Comparison of ENCODE assay signal across 15 cellular contexts in the genomic region with DNA sequence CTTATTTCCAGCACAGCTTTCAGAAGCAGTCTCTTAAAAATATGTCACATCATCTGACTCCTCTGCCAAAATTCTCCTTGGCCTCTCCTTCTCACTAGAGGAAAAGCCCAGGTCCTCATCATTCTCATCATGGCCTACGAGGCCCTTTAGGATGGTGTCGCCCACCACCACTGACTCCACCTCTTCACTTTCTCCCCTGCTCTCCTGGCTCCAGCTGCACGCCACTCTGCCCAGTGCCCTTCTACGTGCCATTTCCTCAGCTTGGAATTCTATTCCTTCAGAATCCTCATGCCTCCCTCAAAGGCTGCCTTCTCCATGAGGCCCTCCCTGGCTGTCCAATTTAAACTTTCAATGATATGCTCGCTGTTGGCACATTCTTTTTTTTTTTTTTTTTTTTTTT. TPM values are rescaled to one million over a fixed set of nuclear protein-coding genes. Genes with fewer than 3 reads are reported as not detected.
DNase-seq lines count a peak whose midpoint lies in the region; ATAC-seq and TF ChIP-seq lines count a peak whose summit lies in the region.
"Had no signal": no experiment of that assay in that cellular context is flagged by ENCODE, and none has a peak within 500 bp of the region (broad histone marks: within the 10 kb centered on the region; RNA-seq: fewer than 3 reads in every experiment).

No MANE protein-coding gene starts in this region.

- H3K36me3 ChIP-seq in right atrium auricular region (no peaks in the 10 kb centered on the region), endodermal cell (ENCODE audit: control insufficient read depth, insufficient read depth, low read length) (no peaks in the 10 kb centered on the region), uterus (no peaks in the 10 kb centered on the region), prostate gland (no peaks in the 10 kb centered on the region)
- H3K36me3 ChIP-seq: upper lobe of right lung had no signal

- H3K27me3 ChIP-seq in right atrium auricular region = no peaks in the 10 kb centered on the region
- H3K27me3 ChIP-seq in endodermal cell (ENCODE audit: control insufficient read depth, insufficient read depth, low read length, poor library complexity, severe bottlenecking) = no peaks in the 10 kb centered on the region
- no peaks in the 10 kb centered on the region for H3K27me3 ChIP-seq in uterus
- no peaks in the 10 kb centered on the region for H3K27me3 ChIP-seq in prostate gland (replicated peaks; ENCODE audit: insufficient read depth)
- H3K27me3 ChIP-seq: upper lobe of right lung had no signal

- H3K9me3 ChIP-seq in right atrium auricular region (no peaks in the 10 kb centered on the region), endodermal cell (ENCODE audit: control insufficient read depth, low read length) (no peaks in the 10 kb centered on the region), uterus (no peaks in the 10 kb centered on the region), prostate gland (no peaks in the 10 kb centered on the region)
- H3K9me3 ChIP-seq: mucosa of descending colon, upper lobe of right lung had no signal

- H3K9me3 Mint-ChIP-seq in endodermal cell = no peaks in the 10 kb centered on the region
- no peaks in the 10 kb centered on the region for H3K9me3 Mint-ChIP-seq in neural crest cell
- H3K9me3 Mint-ChIP-seq: activated naive CD4-positive, alpha-beta T cell treated with anti-CD3 and anti-CD28 coated beads, Interleukin-2, amount 10 ng/mL, durations not matched to agents 7 days and 5 days; immature natural killer cell had no signal

- intact Hi-C loops in left ventricle myocardium superior (cut with micrococcal nuclease) (no loop called here), uterus (cut with DNase I; ENCODE audit: low total_unique reads) (no loop called here), prostate gland (cut with DNase I) (no loop called here)

- ATAC-seq in left ventricle myocardium superior (no peak), GM21825 (IDR thresholded peaks at IDR 0.05; ENCODE audit: unreplicated experiment) (no peak)
- ATAC-seq: mucosa of descending colon, upper lobe of right lung had no signal

- DNase-seq in right atrium auricular region (ENCODE audit: low spot score) (no peak), left ventricle myocardium superior (no peak), endodermal cell (peak; percentile 7), neural crest cell (ENCODE audit: low read depth, low spot score) (no peak), uterus (peak in 1 of 2 donors; percentile 14), prostate gland (ENCODE audit: low spot score) (no peak), NCI-H2196 treated with DMSO at 0.1 percent for 48 hours (lab: John Stamatoyannopoulos, UW; ENCODE audit: unreplicated experiment) (no peak)
- DNase-seq: activated naive CD4-positive, alpha-beta T cell treated with anti-CD3 and anti-CD28 coated beads, Interleukin-2, amount 10 ng/mL, durations not matched to agents 7 days and 5 days; immature natural killer cell; NCI-H1694; NCI-H524; upper lobe of right lung had no signal

- peaks cover 34% of the 10 kb centered on the region for H3K4me1 Mint-ChIP-seq in endodermal cell
- peaks cover 42% of the 10 kb centered on the region for H3K4me1 Mint-ChIP-seq in neural crest cell

- no peak overlapping the region for H3K9ac ChIP-seq in endodermal cell (ENCODE audit: extremely low read depth, low read length, poor library complexity, severe bottlenecking)

- H3K4me1 ChIP-seq in right atrium auricular region (peaks cover 0 to 88% of the 10 kb centered on the region in 2 donors), endodermal cell (ENCODE audit: control insufficient read depth, insufficient read depth, low read length) (peaks cover 25% of the 10 kb centered on the region), uterus (peaks cover 16 to 40% of the 10 kb centered on the region in 2 donors), prostate gland (replicated peaks) (peaks cover 6% of the 10 kb centered on the region)

- no peak for TF ChIP-seq POLR2A in uterus (IDR thresholded peaks at IDR 0.05)
- no peak for TF ChIP-seq POLR2A in prostate gland (IDR thresholded peaks at IDR 0.05)

- H3K4me3 ChIP-seq in right atrium auricular region = no peak overlapping the region
- H3K4me3 ChIP-seq in endodermal cell (ENCODE audit: low read length) = no peak overlapping the region
- H3K4me3 ChIP-seq in uterus = no peak overlapping the region
- H3K4me3 ChIP-seq in prostate gland = no peak overlapping the region
- H3K4me3 ChIP-seq: mucosa of descending colon, SK-N-MC, upper lobe of right lung had no signal

- H3K4me3 Mint-ChIP-seq in endodermal cell (no peak overlapping the region), neural crest cell (no peak overlapping the region)
- H3K4me3 Mint-ChIP-seq: activated naive CD4-positive, alpha-beta T cell treated with anti-CD3 and anti-CD28 coated beads, Interleukin-2, amount 10 ng/mL, durations not matched to agents 7 days and 5 days; immature natural killer cell had no signal

- H3K27ac ChIP-seq in right atrium auricular region = peak overlapping the region; percentile 92 to 99
- H3K27ac ChIP-seq in endodermal cell (ENCODE audit: low read depth, low read length) = no peak overlapping the region
- H3K27ac ChIP-seq in uterus = peak overlapping the region; percentile 96 to 98
- peak overlapping the region in 1 of 2 donors; percentile 85 for H3K27ac ChIP-seq in prostate gland
- H3K27ac ChIP-seq: SK-N-MC had no signal

- no peak for TF ChIP-seq CTCF in right atrium auricular region (IDR thresholded peaks at IDR 0.05)
- TF ChIP-seq CTCF in endodermal cell (conservative IDR thresholded peaks at IDR 0.05) = no peak
- TF ChIP-seq CTCF in neural crest cell (conservative IDR thresholded peaks at IDR 0.05) = no peak
- no peak for TF ChIP-seq CTCF in uterus (IDR thresholded peaks at IDR 0.05)
- TF ChIP-seq CTCF in prostate gland (IDR thresholded peaks at IDR 0.05) = no peak

- H3K36me3 Mint-ChIP-seq in endodermal cell (ENCODE audit: low read depth) (no peaks in the 10 kb centered on the region), neural crest cell (ENCODE audit: low read depth) (no peaks in the 10 kb centered on the region)
- H3K36me3 Mint-ChIP-seq: activated naive CD4-positive, alpha-beta T cell treated with anti-CD3 and anti-CD28 coated beads, Interleukin-2, amount 10 ng/mL, durations not matched to agents 7 days and 5 days; immature natural killer cell had no signal

- H3K27me3 Mint-ChIP-seq in endodermal cell (ENCODE audit: insufficient read depth) (peaks cover 24% of the 10 kb centered on the region), neural crest cell (ENCODE audit: low read depth) (no peaks in the 10 kb centered on the region)
- H3K27me3 Mint-ChIP-seq: activated naive CD4-positive, alpha-beta T cell treated with anti-CD3 and anti-CD28 coated beads, Interleukin-2, amount 10 ng/mL, durations not matched to agents 7 days and 5 days had no signal

- H3K27ac Mint-ChIP-seq in endodermal cell (no peak overlapping the region), neural crest cell (ENCODE audit: unreplicated experiment) (peak overlapping the region; percentile 3)
- H3K27ac Mint-ChIP-seq: activated naive CD4-positive, alpha-beta T cell treated with anti-CD3 and anti-CD28 coated beads, Interleukin-2, amount 10 ng/mL, durations not matched to agents 7 days and 5 days had no signal

- 90 to 96% methylated on average over 4 to 5 of the region's 5 CpGs for WGBS in endodermal cell (ENCODE audit: insufficient coverage in 1 of 2, insufficient read length in 1 of 2), 2 experiments
- 96% methylated on average over 5 of the region's 5 CpGs for WGBS in prostate gland

RNA-seq across cellular contexts. Expression of a gene that starts 25.3 kb away (rescaled TPM):
- total RNA-seq in right atrium auricular region (100 to 1,000 TPM; 132 to 254 TPM), left ventricle myocardium superior (41.3 TPM), endodermal cell (10 to 100 TPM; 49.8 to 54.6 TPM), neural crest cell (16.1 and 18.1 TPM in 2 replicates), uterus (10 to 100 TPM; 14.6 to 95.9 (median 56.5) TPM), prostate gland (100 to 1,000 TPM in 1 of 2 donors, 10 to 100 TPM in 1; 91.0 to 131 TPM)
- 73.2 TPM for polyA plus RNA-seq in endodermal cell (2013, experiment 1 of 2)
- polyA plus RNA-seq in endodermal cell (2013, experiment 2 of 2) = 77.5 TPM

RNA-seq across cellular contexts. Expression of a gene that starts 50.6 kb away (rescaled TPM):
- not detected for total RNA-seq in right atrium auricular region
- total RNA-seq in left ventricle myocardium superior = not detected
- total RNA-seq in endodermal cell = under 1 TPM in 1 of 2 donors, not detected in 1; 0.07 TPM
- not detected for polyA plus RNA-seq in endodermal cell (2013, experiment 1 of 2)
- polyA plus RNA-seq in endodermal cell (2013, experiment 2 of 2) = not detected
- total RNA-seq in neural crest cell = not detected in 2 replicates
- under 1 TPM in 2 of 4 donors, not detected in 2; 0.07 to 0.77 TPM for total RNA-seq in uterus
- total RNA-seq in prostate gland = 1 to 10 TPM in 1 of 2 donors, not detected in 1; 1.5 TPM
- polyA plus RNA-seq: immature natural killer cell had no signal
